Comparison of ENCODE assay signal across 8 cellular contexts in genomic region chr11:65355013-65355775, GRCh38. TPM values are rescaled to one million over a fixed set of nuclear protein-coding genes. Genes with fewer than 3 reads are reported as not detected.
A peak's percentile ranks its signal among the peaks of the same experiment; 100 is the strongest.
DNase-seq lines count a peak whose midpoint lies in the region; ATAC-seq and TF ChIP-seq lines count a peak whose summit lies in the region.

No MANE protein-coding gene starts in this region.

- TF ChIP-seq CTCF in Peyer's patch (IDR thresholded peaks at IDR 0.05) = no peak
- no peak for TF ChIP-seq CTCF in heart right ventricle (IDR thresholded peaks at IDR 0.05)

- peak overlapping the region; percentile 66 to 82 (median 74) for H3K4me3 ChIP-seq in BLaER1 treated with 17β-estradiol and CSF1 and Interleukin-3, amounts not matched to agents 10 nM and 100 nM
- H3K4me3 ChIP-seq in HUES64 (ENCODE audit: low read length) (peak overlapping the region; percentile 65), Peyer's patch (peak overlapping the region; percentile 82 to 97 (median 87)), heart right ventricle (peak overlapping the region; percentile 49 to 83 (median 72)), skeletal muscle satellite cell (ENCODE audit: low read length) (peak overlapping the region; percentile 81)

- no peaks in the 10 kb centered on the region for H3K27me3 ChIP-seq in BLaER1 treated with 17β-estradiol and CSF1 and Interleukin-3, amounts not matched to agents 10 nM and 100 nM
- H3K27me3 ChIP-seq in HUES64 (ENCODE audit: insufficient read depth, low read length) = peaks cover 34% of the 10 kb centered on the region
- H3K27me3 ChIP-seq in Peyer's patch = no peaks in the 10 kb centered on the region
- H3K27me3 ChIP-seq in heart right ventricle = peaks cover 0 to 16% (median 0%) of the 10 kb centered on the region in 7 donors
- peaks cover 31% of the 10 kb centered on the region for H3K27me3 ChIP-seq in skeletal muscle satellite cell (ENCODE audit: control insufficient read depth, insufficient read depth, low read length)

- H4K20me1 ChIP-seq in BLaER1 treated with 17β-estradiol and CSF1 and Interleukin-3, amounts not matched to agents 10 nM and 100 nM = peaks cover 0 to 44% (median 23%) of the 10 kb centered on the region in 11 experiments; a peak in 13 of 22 replicates

- H3K9me3 ChIP-seq in BLaER1 treated with 17β-estradiol and CSF1 and Interleukin-3, amounts not matched to agents 10 nM and 100 nM (replicated peaks in 1 of 11) = no peaks in the 10 kb centered on the region
- no peaks in the 10 kb centered on the region for H3K9me3 ChIP-seq in HUES64 (ENCODE audit: insufficient read depth, low read depth, low read length)
- no peaks in the 10 kb centered on the region for H3K9me3 ChIP-seq in Peyer's patch
- no peaks in the 10 kb centered on the region for H3K9me3 ChIP-seq in heart right ventricle
- H3K9me3 ChIP-seq in skeletal muscle satellite cell (replicated peaks; ENCODE audit: low read length) = no peaks in the 10 kb centered on the region

- peaks cover 21 to 36% (median 31%) of the 10 kb centered on the region in 11 experiments for H3K36me3 ChIP-seq in BLaER1 treated with 17β-estradiol and CSF1 and Interleukin-3, amounts not matched to agents 10 nM and 100 nM
- peaks cover 31% of the 10 kb centered on the region for H3K36me3 ChIP-seq in HUES64 (ENCODE audit: insufficient read depth, low read length)
- H3K36me3 ChIP-seq in Peyer's patch = peaks cover 0 to 26% (median 0%) of the 10 kb centered on the region in 3 donors
- peaks cover 0 to 33% (median 25%) of the 10 kb centered on the region in 9 donors for H3K36me3 ChIP-seq in heart right ventricle
- peaks cover 28% of the 10 kb centered on the region for H3K36me3 ChIP-seq in skeletal muscle satellite cell (ENCODE audit: insufficient read depth, low read length)

- ATAC-seq in GM19467 (IDR thresholded peaks at IDR 0.05; ENCODE audit: unreplicated experiment) (peak; percentile 19), heart right ventricle (peak in 4 of 8 donors; percentile 1 to 16 (median 4))

- DNase-seq in Peyer's patch (peak; percentile 73 to 82 (median 79)), heart right ventricle (peak; percentile 31 to 38), NCI-H446 treated with DMSO at 0.1 percent for 48 hours (lab: John Stamatoyannopoulos, UW) (no peak)
- DNase-seq in activated naive CD4-positive, alpha-beta T cell treated with Interleukin-2 at 50 U/mL for 16 hours = peak; percentile 61

- intact Hi-C loops in heart right ventricle (cut with DNase I) = no loop called here

- H3K27ac ChIP-seq in BLaER1 treated with 17β-estradiol and CSF1 and Interleukin-3, amounts not matched to agents 10 nM and 100 nM = peak overlapping the region in 10 of 11 experiments; percentile 32 to 67 (median 62); a peak in 18 of 22 replicates
- H3K27ac ChIP-seq in HUES64 (ENCODE audit: low read depth, low read length) (no peak overlapping the region), Peyer's patch (peak overlapping the region; percentile 81 to 92 (median 88)), heart right ventricle (peak overlapping the region in 7 of 10 donors; percentile 28 to 71 (median 48))

- peak overlapping the region; percentile 70 to 85 (median 79) for H3K9ac ChIP-seq in BLaER1 treated with 17β-estradiol and CSF1 and Interleukin-3, amounts not matched to agents 10 nM and 100 nM
- peak overlapping the region; percentile 43; the same call in 1 of the 2 replicates for H3K9ac ChIP-seq in HUES64 (ENCODE audit: low read depth, low read length)
- peak overlapping the region; percentile 46 for H3K9ac ChIP-seq in skeletal muscle satellite cell (ENCODE audit: low read depth, low read length)

- WGBS in HUES64 = 3% methylated on average over 47 of the region's 47 CpGs
- WGBS in heart right ventricle, 2 donors = 1% methylated on average over 36 to 46 of the region's 47 CpGs

- H3K4me1 ChIP-seq in BLaER1 treated with 17β-estradiol and CSF1 and Interleukin-3, amounts not matched to agents 10 nM and 100 nM = peaks cover 15 to 30% (median 24%) of the 10 kb centered on the region in 10 experiments
- H3K4me1 ChIP-seq in HUES64 (ENCODE audit: insufficient read depth, low read length) (peaks cover 6% of the 10 kb centered on the region; the same call in 1 of the 2 replicates), Peyer's patch (peaks cover 0 to 41% (median 7%) of the 10 kb centered on the region in 4 donors), heart right ventricle (peaks cover 15 to 42% (median 28%) of the 10 kb centered on the region in 9 donors), skeletal muscle satellite cell (ENCODE audit: control insufficient read depth, insufficient read depth, low read length) (peaks cover 22% of the 10 kb centered on the region)

- TF ChIP-seq POLR2A in Peyer's patch (IDR thresholded peaks at IDR 0.05) = no peak

- H3K4me2 ChIP-seq in BLaER1 treated with 17β-estradiol and CSF1 and Interleukin-3, amounts not matched to agents 10 nM and 100 nM = peak overlapping the region; percentile 94 to 99 (median 95)
- H3K4me2 ChIP-seq in skeletal muscle satellite cell (ENCODE audit: low read length) = peak overlapping the region; percentile 99

RNA-seq across cellular contexts. Expression of gene TIGD3, which starts 0.6 kb away (rescaled TPM):
- 0.75 TPM for polyA plus RNA-seq in HUES64 (2013, experiment 1 of 2)
- 0.70 TPM for polyA plus RNA-seq in HUES64 (2013, experiment 2 of 2)
- 10 to 100 TPM in 1 of 4 donors, 1 to 10 TPM in 3; 3.3 to 11.7 (median 7.7) TPM for total RNA-seq in Peyer's patch
- total RNA-seq in heart right ventricle = under 1 TPM in 8 of 10 donors, not detected in 2; 0.11 to 0.87 (median 0.33) TPM
- polyA plus RNA-seq in heart right ventricle = under 1 TPM; 0.19 to 0.80 TPM
- total RNA-seq in skeletal muscle satellite cell (2012; rRNA removed) = under 0.01 TPM in 1 of 2 replicates, not detected in the other

RNA-seq across cellular contexts. Expression of gene DPF2, which starts 21.5 kb away (rescaled TPM):
- 57.5 TPM for polyA plus RNA-seq in HUES64 (2013, experiment 1 of 2)
- 54.6 TPM for polyA plus RNA-seq in HUES64 (2013, experiment 2 of 2)
- total RNA-seq in Peyer's patch (10 to 100 TPM; 25.0 to 47.0 (median 39.5) TPM), heart right ventricle (10 to 100 TPM; 37.4 to 63.4 (median 50.6) TPM)
- 10 to 100 TPM; 24.9 to 32.6 TPM for polyA plus RNA-seq in heart right ventricle
- 32.3 and 34.5 TPM in 2 replicates for total RNA-seq in skeletal muscle satellite cell (2012; rRNA removed)

RNA-seq across cellular contexts. Expression of gene SLC25A45, which starts 27.3 kb away (rescaled TPM):
- 0.55 TPM for polyA plus RNA-seq in HUES64 (2013, experiment 1 of 2)
- polyA plus RNA-seq in HUES64 (2013, experiment 2 of 2) = 1.9 TPM
- total RNA-seq in Peyer's patch (10 to 100 TPM; 23.3 to 50.6 (median 40.2) TPM), heart right ventricle (10 to 100 TPM in 1 of 10 donors, 1 to 10 TPM in 9; 4.6 to 12.2 (median 8.3) TPM)
- polyA plus RNA-seq in heart right ventricle = 10 to 100 TPM in 1 of 2 donors, 1 to 10 TPM in 1; 3.1 to 10.7 TPM
- total RNA-seq in skeletal muscle satellite cell (2012; rRNA removed) = 1.3 and 2.0 TPM in 2 replicates

RNA-seq across cellular contexts. Expression of gene FRMD8, which starts 31.2 kb away (rescaled TPM):
- 12.1 TPM for polyA plus RNA-seq in HUES64 (2013, experiment 1 of 2)
- polyA plus RNA-seq in HUES64 (2013, experiment 2 of 2) = 12.2 TPM
- total RNA-seq in Peyer's patch (100 to 1,000 TPM in 2 of 4 donors, 10 to 100 TPM in 2; 51.2 to 115 (median 102) TPM), heart right ventricle (10 to 100 TPM in 6 of 10 donors, 1 to 10 TPM in 4; 6.0 to 16.9 (median 12.2) TPM)
- polyA plus RNA-seq in heart right ventricle = 10 to 100 TPM in 1 of 2 donors, 1 to 10 TPM in 1; 9.9 to 12.9 TPM
- total RNA-seq in skeletal muscle satellite cell (2012; rRNA removed) = 40.3 and 51.8 TPM in 2 replicates

RNA-seq across cellular contexts. Expression of gene CDC42EP2, which starts 40.5 kb away (rescaled TPM):
- 5.0 TPM for polyA plus RNA-seq in HUES64 (2013, experiment 1 of 2)
- polyA plus RNA-seq in HUES64 (2013, experiment 2 of 2) = 6.6 TPM
- total RNA-seq in Peyer's patch (10 to 100 TPM; 13.2 to 26.9 (median 24.7) TPM), heart right ventricle (10 to 100 TPM in 4 of 10 donors, 1 to 10 TPM in 6; 3.9 to 21.9 (median 9.0) TPM)
- polyA plus RNA-seq in heart right ventricle = 10 to 100 TPM; 13.2 to 21.1 TPM
- total RNA-seq in skeletal muscle satellite cell (2012; rRNA removed) = 18.0 and 36.9 TPM in 2 replicates
